Comparison of ENCODE assay signal across 9 cellular contexts in the genomic region with DNA sequence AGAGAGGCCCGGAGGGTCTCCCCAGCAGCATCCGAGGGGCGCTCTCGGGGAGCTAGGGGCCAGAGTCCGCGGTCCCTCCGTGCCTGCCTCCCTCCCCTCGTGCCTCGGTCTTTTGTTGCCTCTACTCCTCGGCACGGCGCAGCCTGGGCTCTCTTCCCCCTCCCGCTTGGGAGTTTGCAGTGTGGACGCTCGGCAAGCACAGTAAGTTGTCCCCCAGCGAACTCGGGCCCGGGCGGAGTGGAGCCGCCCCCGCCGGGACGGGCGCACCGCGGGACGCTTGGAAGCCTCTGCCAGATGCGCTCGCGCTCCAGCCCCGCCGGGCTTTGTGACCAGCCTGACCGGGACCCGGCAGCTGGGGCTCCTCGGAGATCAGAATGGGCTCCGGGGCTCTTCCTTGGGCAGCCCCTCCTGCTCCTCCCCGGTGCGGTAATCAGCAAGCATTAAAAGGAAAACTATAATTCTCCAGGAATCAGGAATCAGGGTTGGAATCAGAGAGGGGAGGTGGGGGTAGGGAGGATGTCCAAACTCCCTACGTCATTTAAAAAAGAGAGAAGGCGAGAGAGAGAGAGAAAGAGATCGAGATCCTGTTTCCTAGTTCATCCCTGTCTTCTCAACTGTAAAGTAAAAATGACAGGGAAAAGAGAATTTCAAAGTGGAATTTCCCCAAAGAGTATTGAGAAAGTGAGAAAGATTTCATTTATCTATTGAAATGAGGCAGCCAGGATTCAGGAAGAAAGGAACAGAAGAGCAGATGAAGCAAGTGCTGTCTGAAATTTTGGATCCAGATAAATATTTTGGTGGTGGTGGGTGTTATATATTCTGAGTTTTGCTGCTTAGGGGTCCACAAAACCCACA. TPM values are rescaled to one million over a fixed set of nuclear protein-coding genes. Genes with fewer than 3 reads are reported as not detected.
DNase-seq lines count a peak whose midpoint lies in the region; ATAC-seq, FAIRE-seq and TF ChIP-seq lines count a peak whose summit lies in the region.
"Had no signal": no experiment of that assay in that cellular context is flagged by ENCODE, and none has a peak within 500 bp of the region (broad histone marks: within the 10 kb centered on the region; RNA-seq: fewer than 3 reads in every experiment).

No MANE protein-coding gene starts in this region.

- no peaks in the 10 kb centered on the region for H3K36me3 Mint-ChIP-seq in MCF 10A (ENCODE audit: insufficient read depth, unreplicated experiment)
- H3K36me3 Mint-ChIP-seq in WTC11: no peaks in the 10 kb centered on the region
- H3K36me3 Mint-ChIP-seq in Calu3 (ENCODE audit: insufficient read depth, unreplicated experiment): no peaks in the 10 kb centered on the region

- H3K4me3 ChIP-seq in breast epithelium (peak overlapping the region; percentile 49 to 87 (median 70)), iPS-15b (ENCODE audit: low read depth, low read length) (peak overlapping the region; percentile 77)

- peak overlapping the region; percentile 54 for H3K9ac ChIP-seq in iPS-15b (ENCODE audit: low read depth, low read length)

- TF ChIP-seq CTCF in breast epithelium (IDR thresholded peaks at IDR 0.05) (no peak), MCF 10A (IDR thresholded peaks at IDR 0.05; ENCODE audit: unreplicated experiment) (no peak), WTC11 (IDR thresholded peaks at IDR 0.05) (no peak), D721Med (IDR thresholded peaks at IDR 0.05; ENCODE audit: insufficient read depth, missing control alignments) (no peak), Calu3 (IDR thresholded peaks at IDR 0.05; ENCODE audit: unreplicated experiment) (no peak)

- ATAC-seq in WTC11 (peak; percentile 53), sciatic nerve (peak; percentile 65)

- no peaks in the 10 kb centered on the region for H3K4me1 ChIP-seq in breast epithelium
- H3K4me1 ChIP-seq in iPS-15b (ENCODE audit: control insufficient read depth, insufficient read depth, low read length): peaks cover 5% of the 10 kb centered on the region

- no peak for TF ChIP-seq POLR2A in breast epithelium (IDR thresholded peaks at IDR 0.05)

- H3K9me3 ChIP-seq in breast epithelium (no peaks in the 10 kb centered on the region), iPS-15b (ENCODE audit: control insufficient read depth, insufficient read depth, low read length) (no peaks in the 10 kb centered on the region)

- CTCF ChIA-PET in MCF 10A (lab: Yijun Ruan, JAX) (no interaction called here), WTC11 (lab: Charles Lee) (interaction anchor here (1.1 to 2.2 kb wide), 2 partner anchors 149 to 323 kb away, joined by 3 to 8 read pairs; no protein-coding TSS in a partner anchor), Calu3 (lab: Charles Lee) (interaction anchor here (0.6 kb wide), 1 partner anchor 1198 kb away, joined by 8 read pairs; no protein-coding TSS in a partner anchor)

- peaks cover 62% of the 10 kb centered on the region for H3K27me3 Mint-ChIP-seq in MCF 10A (ENCODE audit: insufficient read depth, unreplicated experiment)
- H3K27me3 Mint-ChIP-seq in WTC11 (ENCODE audit: low read depth): peaks cover 44% of the 10 kb centered on the region
- H3K27me3 Mint-ChIP-seq in Calu3 (ENCODE audit: unreplicated experiment): peaks cover 15% of the 10 kb centered on the region

- DNase-seq in breast epithelium (ENCODE audit: low spot score in 2 of 2) (peak; percentile 44 to 52), MCF 10A (ENCODE audit: unreplicated experiment) (no peak), WTC11 (ENCODE audit: low spot score) (peak; percentile 76), sciatic nerve (ENCODE audit: low spot score) (peak; percentile 60), D721Med (ENCODE audit: insufficient read length, low spot score) (no peak), Calu3 (no peak), NOMO-1 treated with DMSO at 0.1 percent for 48 hours (lab: John Stamatoyannopoulos, UW; ENCODE audit: unreplicated experiment) (no peak)

- H3K27ac ChIP-seq in breast epithelium: peak overlapping the region; percentile 82 to 90
- H3K27ac ChIP-seq: VCaP had no signal

- H3K27me3 ChIP-seq in breast epithelium: peaks cover 3 to 26% of the 10 kb centered on the region in 2 donors
- H3K27me3 ChIP-seq in iPS-15b (ENCODE audit: control insufficient read depth, insufficient read depth, low read length): peaks cover 58% of the 10 kb centered on the region

- no TSS peak for BruUV-seq in MCF 10A (replicated peaks; lab: Mats Ljungman, UMichigan)
- no TSS peak for BruUV-seq in Calu3 (replicated peaks; lab: Mats Ljungman, UMichigan)

- POLR2A ChIA-PET in MCF 10A (lab: Yijun Ruan, JAX) (no interaction called here), WTC11 (lab: Charles Lee) (interaction anchor here (0.6 kb wide), 1 partner anchor 800 kb away, joined by 3 read pairs; no protein-coding TSS in a partner anchor)

- H3K4me3 Mint-ChIP-seq in MCF 10A (ENCODE audit: unreplicated experiment) (no peak overlapping the region), WTC11 (peak overlapping the region; percentile 91), Calu3 (ENCODE audit: low read depth, unreplicated experiment) (no peak overlapping the region)

- H3K27ac Mint-ChIP-seq in MCF 10A (ENCODE audit: low read depth, unreplicated experiment): no peak overlapping the region
- H3K27ac Mint-ChIP-seq in WTC11: no peak overlapping the region
- no peak overlapping the region for H3K27ac Mint-ChIP-seq in Calu3 (ENCODE audit: unreplicated experiment)

- FAIRE-seq in D721Med (lab: Jason Lieb, UNC): no peak

- intact Hi-C loops in breast epithelium (cut with DNase I; ENCODE audit: low total_unique reads): no loop called here
- intact Hi-C loops in MCF 10A (cut with micrococcal nuclease): no loop called here
- intact Hi-C loops in sciatic nerve (cut with DNase I): no loop called here
- intact Hi-C loops in Calu3 (cut with micrococcal nuclease; ENCODE audit: unreplicated experiment): no loop called here

- no peaks in the 10 kb centered on the region for H3K36me3 ChIP-seq in breast epithelium
- H3K36me3 ChIP-seq in iPS-15b (ENCODE audit: control insufficient read depth, insufficient read depth, low read length): no peaks in the 10 kb centered on the region

- H3K9me3 Mint-ChIP-seq in MCF 10A (ENCODE audit: unreplicated experiment) (no peaks in the 10 kb centered on the region), WTC11 (no peaks in the 10 kb centered on the region), Calu3 (ENCODE audit: low read depth, unreplicated experiment) (no peaks in the 10 kb centered on the region)

- H3K4me1 Mint-ChIP-seq in MCF 10A (ENCODE audit: insufficient read depth, unreplicated experiment) (peaks cover 22% of the 10 kb centered on the region), WTC11 (peaks cover 44% of the 10 kb centered on the region), Calu3 (ENCODE audit: low read depth, unreplicated experiment) (peaks cover 14% of the 10 kb centered on the region)

TF ChIP-seq in WTC11, 78 proteins besides CTCF, POLR2A, EP300 and RAD21 (continues in another document):
- TF ChIP-seq, protein P1, sequence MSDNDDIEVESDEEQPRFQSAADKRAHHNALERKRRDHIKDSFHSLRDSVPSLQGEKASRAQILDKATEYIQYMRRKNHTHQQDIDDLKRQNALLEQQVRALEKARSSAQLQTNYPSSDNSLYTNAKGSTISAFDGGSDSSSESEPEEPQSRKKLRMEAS (CRISPR knock-in tag; IDR thresholded peaks at IDR 0.05): peak; percentile 35; the same call in 1 of the 2 replicates
- TF ChIP-seq, protein P2, sequence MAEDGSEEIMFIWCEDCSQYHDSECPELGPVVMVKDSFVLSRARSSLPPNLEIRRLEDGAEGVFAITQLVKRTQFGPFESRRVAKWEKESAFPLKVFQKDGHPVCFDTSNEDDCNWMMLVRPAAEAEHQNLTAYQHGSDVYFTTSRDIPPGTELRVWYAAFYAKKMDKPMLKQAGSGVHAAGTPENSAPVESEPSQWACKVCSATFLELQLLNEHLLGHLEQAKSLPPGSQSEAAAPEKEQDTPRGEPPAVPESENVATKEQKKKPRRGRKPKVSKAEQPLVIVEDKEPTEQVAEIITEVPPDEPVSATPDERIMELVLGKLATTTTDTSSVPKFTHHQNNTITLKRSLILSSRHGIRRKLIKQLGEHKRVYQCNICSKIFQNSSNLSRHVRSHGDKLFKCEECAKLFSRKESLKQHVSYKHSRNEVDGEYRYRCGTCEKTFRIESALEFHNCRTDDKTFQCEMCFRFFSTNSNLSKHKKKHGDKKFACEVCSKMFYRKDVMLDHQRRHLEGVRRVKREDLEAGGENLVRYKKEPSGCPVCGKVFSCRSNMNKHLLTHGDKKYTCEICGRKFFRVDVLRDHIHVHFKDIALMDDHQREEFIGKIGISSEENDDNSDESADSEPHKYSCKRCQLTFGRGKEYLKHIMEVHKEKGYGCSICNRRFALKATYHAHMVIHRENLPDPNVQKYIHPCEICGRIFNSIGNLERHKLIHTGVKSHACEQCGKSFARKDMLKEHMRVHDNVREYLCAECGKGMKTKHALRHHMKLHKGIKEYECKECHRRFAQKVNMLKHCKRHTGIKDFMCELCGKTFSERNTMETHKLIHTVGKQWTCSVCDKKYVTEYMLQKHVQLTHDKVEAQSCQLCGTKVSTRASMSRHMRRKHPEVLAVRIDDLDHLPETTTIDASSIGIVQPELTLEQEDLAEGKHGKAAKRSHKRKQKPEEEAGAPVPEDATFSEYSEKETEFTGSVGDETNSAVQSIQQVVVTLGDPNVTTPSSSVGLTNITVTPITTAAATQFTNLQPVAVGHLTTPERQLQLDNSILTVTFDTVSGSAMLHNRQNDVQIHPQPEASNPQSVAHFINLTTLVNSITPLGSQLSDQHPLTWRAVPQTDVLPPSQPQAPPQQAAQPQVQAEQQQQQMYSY (CRISPR knock-in tag; IDR thresholded peaks at IDR 0.05): peak; percentile 94
- TF ChIP-seq, protein P3, sequence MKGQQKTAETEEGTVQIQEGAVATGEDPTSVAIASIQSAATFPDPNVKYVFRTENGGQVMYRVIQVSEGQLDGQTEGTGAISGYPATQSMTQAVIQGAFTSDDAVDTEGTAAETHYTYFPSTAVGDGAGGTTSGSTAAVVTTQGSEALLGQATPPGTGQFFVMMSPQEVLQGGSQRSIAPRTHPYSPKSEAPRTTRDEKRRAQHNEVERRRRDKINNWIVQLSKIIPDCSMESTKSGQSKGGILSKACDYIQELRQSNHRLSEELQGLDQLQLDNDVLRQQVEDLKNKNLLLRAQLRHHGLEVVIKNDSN (CRISPR knock-in tag; IDR thresholded peaks at IDR 0.05): peak; percentile 27; the same call in 1 of the 2 replicates
- no peak for TF ChIP-seq NR1H2 (CRISPR knock-in tag; IDR thresholded peaks at IDR 0.05)

RNA-seq across cellular contexts. Expression of a gene that starts 0.8 kb away (rescaled TPM):
- total RNA-seq in breast epithelium (1 to 10 TPM in 1 of 3 donors, under 1 TPM in 2; 0.16 to 1.2 (median 0.98) TPM), MCF 10A (2022) (not detected in 2 replicates), WTC11 (2021) (6.1 to 7.4 TPM (median 6.6 TPM) in 3 replicates), sciatic nerve (0.94 TPM), Calu3 (2022) (not detected in 2 replicates)

Comparison
In these comparisons a context has a peak if more than half of its experiments do, and no peak if none do; other contexts are left out.
1. DNase-seq: peak in breast epithelium (2 of 2), WTC11 (single experiment) and sciatic nerve (single experiment); none in MCF 10A (single experiment), D721Med (single experiment), Calu3 (single experiment) and NOMO-1 treated with DMSO at 0.1 percent for 48 hours (single experiment).